In genomic region chr9:75289332-75289731, GRCh38 we compare ENCODE assay signal across 11 cellular contexts.
"Had no signal": no experiment of that assay in that cellular context is flagged by ENCODE, and none has a peak within 500 bp of the region (broad histone marks: within the 10 kb centered on the region; RNA-seq: fewer than 3 reads in every experiment).

No MANE protein-coding gene starts in this region.

- ATAC-seq: GM23338, HCT116 had no signal

- H3K4me1 ChIP-seq: HAP-1 had no signal

- H3K4me2 ChIP-seq: GM23338 had no signal

- H3K9ac ChIP-seq: GM23248 had no signal

- H3K27ac ChIP-seq: GM23248 had no signal

- FAIRE-seq: H1, H54 had no signal

- H3K4me3 ChIP-seq: GM23248, GM23338, HAP-1 had no signal

- DNase-seq: GM23248, GOT3, H7, H9, HCEC 1CT, HFFc6 had no signal

- H2AFZ ChIP-seq: GM23248 had no signal

- H3K36me3 ChIP-seq: HAP-1 had no signal
